15 cellular contexts compared by ENCODE assay signal in genomic region chr15:65027593-65027992, GRCh38. TPM values are rescaled to one million over a fixed set of nuclear protein-coding genes. Genes with fewer than 3 reads are reported as not detected.
DNase-seq lines count a peak whose midpoint lies in the region; ATAC-seq, FAIRE-seq and TF ChIP-seq lines count a peak whose summit lies in the region.
"Had no signal": no experiment of that assay in that cellular context is flagged by ENCODE, and none has a peak within 500 bp of the region (broad histone marks: within the 10 kb centered on the region; RNA-seq: fewer than 3 reads in every experiment).

No MANE protein-coding gene starts in this region.

- POLR2A ChIA-PET in A673 (lab: Charles Lee; ENCODE audit: low non-redundant PET), result no interaction called here
- POLR2A ChIA-PET in WTC11 (lab: Charles Lee), result no interaction called here

- peak overlapping the region; percentile 75 for H3K4me3 ChIP-seq in A673 (ENCODE audit: low read depth, low read length, poor library complexity, severe bottlenecking)
- peak overlapping the region; percentile 93 for H3K4me3 ChIP-seq in DOHH2 (ENCODE audit: low read length)
- no peak overlapping the region for H3K4me3 ChIP-seq in hepatocyte
- no peak overlapping the region for H3K4me3 ChIP-seq in testis
- H3K4me3 ChIP-seq: ovary had no signal

- H3K36me3 Mint-ChIP-seq in WTC11, result peaks cover 8% of the 10 kb centered on the region

- no peak for DNase-seq in A673 (ENCODE audit: low spot score)
- DNase-seq in WTC11 (ENCODE audit: low spot score), result no peak
- no peak for DNase-seq in hepatocyte (ENCODE audit: low spot score)
- DNase-seq in NCI-H748 (lab: John Stamatoyannopoulos, UW; ENCODE audit: unreplicated experiment), result no peak
- DNase-seq in GM19239 (ENCODE audit: insufficient read length, low spot score), result no peak
- no peak for DNase-seq in testis
- DNase-seq: activated CD4-positive, CD25-positive, alpha-beta regulatory T cell treated with anti-CD3 and anti-CD28 coated beads, Interleukin-2, amount 50 U/mL, for 72 hours; anterior cingulate cortex; COR-L47; NCI-H1436 treated with DMSO at 0.1 percent for 48 hours; ovary; uterus had no signal

- H3K4me2 ChIP-seq in DOHH2 (ENCODE audit: low read length) (peak overlapping the region; percentile 90), hepatocyte (peak overlapping the region; percentile 95)

- H3K79me2 ChIP-seq in DOHH2 (ENCODE audit: control insufficient read depth, low read length) (peaks cover 20% of the 10 kb centered on the region), hepatocyte (peaks cover 24% of the 10 kb centered on the region)

- no peaks in the 10 kb centered on the region for H3K9me2 ChIP-seq in DOHH2 (replicated peaks; ENCODE audit: control insufficient read depth, low read length)
- no peaks in the 10 kb centered on the region for H3K9me2 ChIP-seq in hepatocyte (replicated peaks; ENCODE audit: insufficient read depth)

- no peaks in the 10 kb centered on the region for H3K9me3 ChIP-seq in A673 (ENCODE audit: low read depth, low read length, poor library complexity, severe bottlenecking)
- no peaks in the 10 kb centered on the region for H3K9me3 ChIP-seq in DOHH2 (ENCODE audit: control insufficient read depth, insufficient read depth, low read length)
- H3K9me3 ChIP-seq in hepatocyte (ENCODE audit: low read depth), result no peaks in the 10 kb centered on the region
- no peaks in the 10 kb centered on the region for H3K9me3 ChIP-seq in testis
- H3K9me3 ChIP-seq: ovary, uterus had no signal

- 97% methylated on average over 1 of the region's 1 CpG for WGBS in hepatocyte (ENCODE audit: low lambda C conversion rate, missing lambda C conversion rate)
- WGBS in testis, 2 donors, result 63 to 81% methylated on average over 1 of the region's 1 CpG

- peaks cover 18% of the 10 kb centered on the region for H3K4me1 Mint-ChIP-seq in WTC11

- TF ChIP-seq CTCF in A673 (conservative IDR thresholded peaks at IDR 0.05; ENCODE audit: low read depth, low read length) (no peak), DOHH2 (IDR thresholded peaks at IDR 0.05; ENCODE audit: low read depth, low read length, poor library complexity, severe bottlenecking) (no peak), WTC11 (IDR thresholded peaks at IDR 0.05) (no peak), hepatocyte (IDR thresholded peaks at IDR 0.05; ENCODE audit: poor library complexity) (no peak), testis (IDR thresholded peaks at IDR 0.05) (no peak)

- ATAC-seq in WTC11 (no peak), HG02623 (IDR thresholded peaks at IDR 0.05; ENCODE audit: unreplicated experiment) (no peak)

- H3K36me3 ChIP-seq in A673 (ENCODE audit: insufficient read depth, low read length, poor library complexity, severe bottlenecking) (peaks cover 12% of the 10 kb centered on the region), DOHH2 (ENCODE audit: control insufficient read depth, low read length) (peaks cover 30% of the 10 kb centered on the region), hepatocyte (replicated peaks; ENCODE audit: insufficient read depth, low read depth) (no peaks in the 10 kb centered on the region), testis (ENCODE audit: low read depth, missing control alignments) (no peaks in the 10 kb centered on the region)
- H3K36me3 ChIP-seq: ovary, uterus had no signal

- H2AFZ ChIP-seq in hepatocyte, result no peak overlapping the region

- H3K4me1 ChIP-seq in A673 (ENCODE audit: insufficient read depth, low read length, poor library complexity, severe bottlenecking) (peaks cover 3% of the 10 kb centered on the region), DOHH2 (ENCODE audit: control insufficient read depth, low read length) (peaks cover 15% of the 10 kb centered on the region), hepatocyte (ENCODE audit: insufficient read depth) (peaks cover 9% of the 10 kb centered on the region), testis (peaks cover 4% of the 10 kb centered on the region)
- H3K4me1 ChIP-seq: uterus had no signal

- BruUV-seq in A673 (replicated peaks; lab: Mats Ljungman, UMichigan), result no TSS peak

- no peak overlapping the region for H3K27ac Mint-ChIP-seq in WTC11

- TF ChIP-seq POLR2A in testis (IDR thresholded peaks at IDR 0.05), result no peak

- CTCF ChIA-PET in A673 (lab: Charles Lee), result no interaction called here
- CTCF ChIA-PET in WTC11 (lab: Charles Lee), result interaction anchor here (0.5 to 1.5 kb wide), 4 partner anchors 39 to 74 kb away, joined by 3 to 4 read pairs (median 4); no protein-coding TSS in a partner anchor

- peaks cover 6% of the 10 kb centered on the region for H3K27me3 Mint-ChIP-seq in WTC11 (ENCODE audit: low read depth)

- H4K20me1 ChIP-seq in DOHH2 (ENCODE audit: control insufficient read depth, insufficient read depth, low read depth, low read length) (no peaks in the 10 kb centered on the region), hepatocyte (ENCODE audit: insufficient read depth, poor library complexity, severe bottlenecking) (no peaks in the 10 kb centered on the region)

- H3K9me3 Mint-ChIP-seq in WTC11, result no peaks in the 10 kb centered on the region

- H3K27me3 ChIP-seq in A673 (replicated peaks; ENCODE audit: insufficient read depth, low read depth, low read length, poor library complexity) (no peaks in the 10 kb centered on the region), DOHH2 (ENCODE audit: control insufficient read depth, low read length) (peaks cover 14% of the 10 kb centered on the region), hepatocyte (no peaks in the 10 kb centered on the region), testis (no peaks in the 10 kb centered on the region)
- H3K27me3 ChIP-seq: ovary, uterus had no signal

- intact Hi-C loops in A673 (cut with micrococcal nuclease; ENCODE audit: unreplicated experiment), result loop anchor here (10.0 kb wide), 1 partner anchor 293 kb away; no protein-coding TSS in a partner anchor
- intact Hi-C loops in testis (cut with DNase I; ENCODE audit: low total_unique reads), result no loop called here

- peak overlapping the region; percentile 75 for H3K4me3 Mint-ChIP-seq in WTC11

- H3K27ac ChIP-seq in A673 (ENCODE audit: low read depth, low read length, poor library complexity, severe bottlenecking) (no peak overlapping the region), DOHH2 (ENCODE audit: low read depth, low read length) (no peak overlapping the region), hepatocyte (no peak overlapping the region), testis (no peak overlapping the region)
- H3K27ac ChIP-seq: ovary had no signal

- no peaks in the 10 kb centered on the region for H3F3A ChIP-seq in DOHH2 (ENCODE audit: control insufficient read depth, insufficient read depth)

- no peak for FAIRE-seq in GM19239 (lab: Jason Lieb, UNC)

TF ChIP-seq in WTC11, 78 proteins besides CTCF, POLR2A, EP300 and RAD21 (continues in another document):
- TF ChIP-seq IRF1 (CRISPR knock-in tag; IDR thresholded peaks at IDR 0.05) (no peak), ZNF263 (CRISPR knock-in tag; IDR thresholded peaks at IDR 0.05; ENCODE audit: low read depth) (no peak), PREB (CRISPR knock-in tag; IDR thresholded peaks at IDR 0.05; ENCODE audit: borderline replicate concordance) (no peak)

RNA-seq across cellular contexts. Expression of gene MTFMT, which starts 1.8 kb away (rescaled TPM):
- total RNA-seq in A673 (2021), result 26.2 and 32.1 TPM in 2 replicates
- 22.3 to 28.8 TPM (median 26.7 TPM) in 3 replicates for total RNA-seq in WTC11 (2021)
- 15.4 and 18.2 TPM in 2 replicates for total RNA-seq in hepatocyte
- polyA plus RNA-seq in hepatocyte, result 16.8 TPM in 2 replicates
- total RNA-seq in testis, result 10 to 100 TPM; 33.9 to 34.4 TPM
- 12.1 TPM for polyA plus RNA-seq in testis (ENCODE audit: insufficient read depth, low read depth, low replicate concordance)

RNA-seq across cellular contexts. Expression of gene SLC51B, which starts 17.6 kb away (rescaled TPM):
- total RNA-seq in A673 (2021) (not detected in 2 replicates), WTC11 (2021) (not detected in 3 replicates), hepatocyte (6.5 and 8.8 TPM in 2 replicates), testis (1 to 10 TPM; 1.1 to 3.8 TPM)
- polyA plus RNA-seq in hepatocyte (5.8 and 8.6 TPM in 2 replicates), testis (ENCODE audit: insufficient read depth, low read depth, low replicate concordance) (13.6 TPM)
- total RNA-seq: RPMI7951, uterus had no signal

RNA-seq across cellular contexts. Expression of gene SPG21, which starts 37.9 kb away (rescaled TPM):
- total RNA-seq in A673 (2021), result 85.7 and 89.1 TPM in 2 replicates
- 69.9 to 84.0 TPM (median 79.9 TPM) in 3 replicates for total RNA-seq in WTC11 (2021)
- 86.4 and 111 TPM in 2 replicates for total RNA-seq in hepatocyte
- polyA plus RNA-seq in hepatocyte, result 138 and 149 TPM in 2 replicates
- total RNA-seq in testis, result 10 to 100 TPM; 85.5 to 98.8 TPM
- 76.2 TPM for polyA plus RNA-seq in testis (ENCODE audit: insufficient read depth, low read depth, low replicate concordance)

RNA-seq across cellular contexts. Expression of gene RASL12, which starts 40.2 kb away (rescaled TPM):
- 0.69 and 1.2 TPM in 2 replicates for total RNA-seq in A673 (2021)
- total RNA-seq in WTC11 (2021), result 5.6 to 6.8 TPM (median 6.5 TPM) in 3 replicates
- total RNA-seq in hepatocyte, result 6.4 and 6.5 TPM in 2 replicates
- 4.6 and 5.1 TPM in 2 replicates for polyA plus RNA-seq in hepatocyte
- 10 to 100 TPM; 64.7 to 75.2 TPM for total RNA-seq in testis
- polyA plus RNA-seq in testis (ENCODE audit: insufficient read depth, low read depth, low replicate concordance), result 43.9 TPM

RNA-seq across cellular contexts. Expression of gene KBTBD13, which starts 49.0 kb away (rescaled TPM):
- total RNA-seq in A673 (2021), result not detected in 2 replicates
- 0.05 TPM in 1 of 3 replicates, not detected in the others for total RNA-seq in WTC11 (2021)
- not detected in 2 replicates for total RNA-seq in hepatocyte
- polyA plus RNA-seq in hepatocyte, result 0.10 and 0.56 TPM in 2 replicates
- total RNA-seq in testis, result 1 to 10 TPM; 2.4 to 3.4 TPM
- polyA plus RNA-seq in testis (ENCODE audit: insufficient read depth, low read depth, low replicate concordance), result 1.2 TPM
- total RNA-seq: RPMI7951 had no signal

Comparison
In these comparisons a context has a peak if more than half of its experiments do, and no peak if none do; other contexts are left out.
1. H3K4me3 ChIP-seq: peak in A673 (single experiment) and DOHH2 (single experiment); none in hepatocyte (single experiment) and testis (0 of 2).